In the genomic region with DNA sequence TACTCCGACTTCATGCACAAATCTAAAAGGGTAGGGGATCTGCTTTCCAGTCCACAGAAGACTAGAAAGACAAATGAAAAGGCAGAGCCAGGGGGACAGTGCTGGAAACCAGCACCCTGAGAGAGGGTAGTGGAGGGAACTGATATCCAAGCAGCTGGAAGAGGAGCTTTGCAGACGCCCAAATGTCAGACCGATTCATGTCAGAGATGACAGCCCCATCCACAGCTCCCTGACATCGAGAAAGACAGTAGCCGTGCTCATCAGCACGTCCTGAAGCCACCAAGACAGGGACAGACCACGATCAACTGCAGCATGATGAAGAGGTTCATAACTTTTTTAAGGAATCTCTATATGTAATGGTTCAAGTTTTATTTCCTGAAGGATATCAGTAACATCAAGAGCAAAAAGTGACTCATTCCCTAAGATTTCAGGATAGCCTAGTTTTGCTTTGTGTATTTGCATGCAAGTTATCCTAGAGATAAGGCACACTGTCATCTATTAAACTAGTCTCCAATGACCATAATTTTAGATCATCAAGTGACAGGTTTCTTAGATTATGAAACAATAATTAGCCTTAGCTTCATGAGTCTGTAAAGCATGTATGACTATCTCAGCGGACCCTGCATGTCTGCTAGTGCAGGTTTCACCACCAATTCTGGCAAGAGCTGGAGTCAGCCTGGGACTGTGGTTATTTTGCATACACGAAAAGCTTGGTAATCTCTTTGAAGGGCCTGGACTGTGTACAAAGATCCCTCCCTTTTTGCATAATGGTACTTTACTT, we compare ENCODE assay signal across 1 cellular context.
TF ChIP-seq lines count a peak whose summit lies in the region.

No MANE protein-coding gene starts in this region.

TF ChIP-seq in SK-N-SH treated with all-trans-retinoic acid at 6 μM for 48 hours, 23 proteins besides CTCF, POLR2A, EP300 and RAD21 (continued from another document):
- TF ChIP-seq, protein P1, sequence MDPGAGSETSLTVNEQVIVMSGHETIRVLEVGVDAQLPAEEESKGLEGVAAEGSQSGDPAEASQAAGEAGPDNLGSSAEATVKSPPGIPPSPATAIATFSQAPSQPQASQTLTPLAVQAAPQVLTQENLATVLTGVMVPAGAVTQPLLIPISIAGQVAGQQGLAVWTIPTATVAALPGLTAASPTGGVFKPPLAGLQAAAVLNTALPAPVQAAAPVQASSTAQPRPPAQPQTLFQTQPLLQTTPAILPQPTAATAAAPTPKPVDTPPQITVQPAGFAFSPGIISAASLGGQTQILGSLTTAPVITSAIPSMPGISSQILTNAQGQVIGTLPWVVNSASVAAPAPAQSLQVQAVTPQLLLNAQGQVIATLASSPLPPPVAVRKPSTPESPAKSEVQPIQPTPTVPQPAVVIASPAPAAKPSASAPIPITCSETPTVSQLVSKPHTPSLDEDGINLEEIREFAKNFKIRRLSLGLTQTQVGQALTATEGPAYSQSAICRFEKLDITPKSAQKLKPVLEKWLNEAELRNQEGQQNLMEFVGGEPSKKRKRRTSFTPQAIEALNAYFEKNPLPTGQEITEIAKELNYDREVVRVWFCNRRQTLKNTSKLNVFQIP (CRISPR knock-in tag; IDR thresholded peaks at IDR 0.05; ENCODE audit: borderline replicate concordance, low read depth), result no peak
- no peak for TF ChIP-seq SNAI2 (CRISPR knock-in tag; IDR thresholded peaks at IDR 0.05)
- TF ChIP-seq OSR1 (CRISPR knock-in tag; IDR thresholded peaks at IDR 0.05), result no peak
- TF ChIP-seq RARB (CRISPR knock-in tag; IDR thresholded peaks at IDR 0.05), result no peak
